1 cellular context compared by ENCODE assay signal in genomic region chr5:53733853-53734252, GRCh38.
TF ChIP-seq lines count a peak whose summit lies in the region.

No MANE protein-coding gene starts in this region.

TF ChIP-seq in HEK293, 187 proteins besides CTCF, POLR2A, EP300 and RAD21 (continued from another document):
- TF ChIP-seq ZBTB49 (tag by site-specific recombination; IDR thresholded peaks at IDR 0.05; ENCODE audit: low read depth) (no peak), ZBTB1 (tag by site-specific recombination; IDR thresholded peaks at IDR 0.05) (no peak), MYNN (tag by site-specific recombination; IDR thresholded peaks at IDR 0.05; ENCODE audit: borderline replicate concordance) (no peak), ZNF555 (tag by site-specific recombination; conservative IDR thresholded peaks at IDR 0.05) (no peak), ZNF211 (tag by site-specific recombination; IDR thresholded peaks at IDR 0.05; ENCODE audit: low read depth) (no peak)
